In genomic region chr1:94629259-94630181, GRCh38 we compare ENCODE assay signal across 22 cellular contexts.
"Had no signal": no experiment of that assay in that cellular context is flagged by ENCODE, and none has a peak within 500 bp of the region (broad histone marks: within the 10 kb centered on the region; RNA-seq: fewer than 3 reads in every experiment).

No MANE protein-coding gene starts in this region.

- H3K4me1 Mint-ChIP-seq: activated T-helper 17 cell treated with anti-CD3 and anti-CD28 coated beads, Interleukin-2, amount 50 U/mL, for 72 hours; brain; stimulated activated naive CD8-positive, alpha-beta T cell treated with anti-CD3 and anti-CD28 coated beads, Interleukin-15, amount 100 ng/mL, for 72 hours had no signal

- FAIRE-seq: TTC549, urothelium cell line had no signal

- H3K27me3 ChIP-seq: foreskin keratinocyte, tibial artery had no signal

- H3K4me1 ChIP-seq: tibial artery had no signal

- H3K27me3 Mint-ChIP-seq: brain, progenitor cell of endocrine pancreas had no signal

- H3K9me3 ChIP-seq: tibial artery had no signal

- H3K36me3 ChIP-seq: tibial artery, WERI-Rb-1 had no signal

- H3K27ac Mint-ChIP-seq: activated naive CD4-positive, alpha-beta T cell treated with anti-CD3 and anti-CD28 coated beads, Interleukin-2, amount 50 U/mL, for 72 hours; activated T-helper 17 cell treated with anti-CD3 and anti-CD28 coated beads, Interleukin-2, amount 50 U/mL, for 72 hours; brain; progenitor cell of endocrine pancreas; stimulated activated naive CD8-positive, alpha-beta T cell treated with anti-CD3 and anti-CD28 coated beads, Interleukin-15, amount 100 ng/mL, for 72 hours had no signal

- H3K36me3 Mint-ChIP-seq: activated naive CD4-positive, alpha-beta T cell treated with anti-CD3 and anti-CD28 coated beads, Interleukin-2, amount 50 U/mL, for 72 hours; brain had no signal

- H3K9me3 Mint-ChIP-seq: activated naive CD4-positive, alpha-beta T cell treated with anti-CD3 and anti-CD28 coated beads, Interleukin-2, amount 50 U/mL, for 72 hours; activated T-helper 17 cell treated with anti-CD3 and anti-CD28 coated beads, Interleukin-2, amount 50 U/mL, for 72 hours; brain; stimulated activated naive CD8-positive, alpha-beta T cell treated with anti-CD3 and anti-CD28 coated beads, Interleukin-15, amount 100 ng/mL, for 72 hours had no signal

- DNase-seq: activated CD4-positive, alpha-beta T cell treated with anti-CD3 and anti-CD28 coated beads for 1 hour; activated T-cell treated with anti-CD3 and anti-CD28 coated beads, Interleukin-2, amount 50 U/mL, for 1 hour; aorta; dermis blood vessel endothelial cell; effector CD8-positive, alpha-beta T cell; erythroblast; foreskin keratinocyte; hippocampal formation; left ventricle myocardium superior; mammary epithelial cell; retina; stimulated activated CD4-positive, alpha-beta T cell treated with anti-CD3 and anti-CD28 coated beads, Interleukin-12 subunit alpha, Interleukin-12 subunit beta, amount 100 ng/mL, for 4 hours; stimulated activated naive CD8-positive, alpha-beta T cell treated with anti-CD3 and anti-CD28 coated beads, Interleukin-15, amount 100 ng/mL, for 72 hours; T-helper 1 cell; tibial artery; WERI-Rb-1 had no signal

- H3K4me3 Mint-ChIP-seq: activated T-helper 17 cell treated with anti-CD3 and anti-CD28 coated beads, Interleukin-2, amount 50 U/mL, for 72 hours; brain; stimulated activated naive CD8-positive, alpha-beta T cell treated with anti-CD3 and anti-CD28 coated beads, Interleukin-15, amount 100 ng/mL, for 72 hours had no signal

- H3K4me3 ChIP-seq: tibial artery had no signal

- H3K27ac ChIP-seq: foreskin keratinocyte, tibial artery, WERI-Rb-1 had no signal

- ATAC-seq: activated naive CD4-positive, alpha-beta T cell treated with anti-CD3 and anti-CD28 coated beads, Interleukin-2, amount 50 U/mL, for 72 hours; activated T-helper 17 cell treated with anti-CD3 and anti-CD28 coated beads, Interleukin-2, amount 50 U/mL, for 72 hours; foreskin keratinocyte; stimulated activated naive CD8-positive, alpha-beta T cell treated with anti-CD3 and anti-CD28 coated beads, Interleukin-15, amount 100 ng/mL, for 72 hours had no signal
